Comparison of ENCODE assay signal across 8 cellular contexts in genomic region chr9:32572900-32573523, GRCh38. TPM values are rescaled to one million over a fixed set of nuclear protein-coding genes. Genes with fewer than 3 reads are reported as not detected.
DNase-seq lines count a peak whose midpoint lies in the region; ATAC-seq, FAIRE-seq and TF ChIP-seq lines count a peak whose summit lies in the region.

Gene NDUFB6, minus strand, starts transcription at chr9:32573159. Its CDS starts 99 bp downstream, at chr9:32573060.

- peaks cover 15% of the 10 kb centered on the region for H3K27me3 Mint-ChIP-seq in T-helper 17 cell

- peak; percentile 81 for FAIRE-seq in urothelium cell line (lab: Jason Lieb, UNC)

- ATAC-seq in HG02885 (IDR thresholded peaks at IDR 0.05; ENCODE audit: poor library complexity, unreplicated experiment) (peak; percentile 83), T-helper 17 cell (peak; percentile 85), psoas muscle (peak; percentile 97 to 99 (median 98))

- H3K9me3 ChIP-seq in T-helper 17 cell (ENCODE audit: control insufficient read depth, low read length, poor library complexity, severe bottlenecking) (no peaks in the 10 kb centered on the region), left ventricle myocardium inferior (replicated peaks) (no peaks in the 10 kb centered on the region), psoas muscle (no peaks in the 10 kb centered on the region)

- intact Hi-C loops in left ventricle myocardium inferior (cut with micrococcal nuclease) (no loop called here), psoas muscle (cut with DNase I) (loop anchor here (1.0 kb wide), 1 partner anchor 189 kb away; the partner anchor contains the start of gene ACO1 (in 2 of the 2))

- TF ChIP-seq CTCF in left ventricle myocardium inferior (IDR thresholded peaks at IDR 0.05; ENCODE audit: borderline replicate concordance), result no peak
- no peak for TF ChIP-seq CTCF in psoas muscle (IDR thresholded peaks at IDR 0.05)

- H3K27me3 ChIP-seq in left ventricle myocardium inferior (ENCODE audit: low read depth) (no peaks in the 10 kb centered on the region), psoas muscle (ENCODE audit: insufficient read depth in 3 of 3, low read length in 2 of 3) (no peaks in the 10 kb centered on the region)

- DNase-seq in NCI-H1694 treated with DMSO at 0.1 percent for 48 hours (lab: John Stamatoyannopoulos, UW), result peak; percentile 96
- DNase-seq in T-helper 17 cell, result peak; percentile 86 to 92 (median 89)
- peak; percentile 56 to 95 (median 85) for DNase-seq in amygdala (lab: John Stamatoyannopoulos, UW)
- DNase-seq in left ventricle myocardium inferior, result peak; percentile 95
- peak; percentile 93 to 96 for DNase-seq in psoas muscle
- DNase-seq in urothelium cell line (ENCODE audit: low spot score), result peak; percentile 95

- H3K36me3 ChIP-seq in left ventricle myocardium inferior, result peaks cover 3% of the 10 kb centered on the region
- peaks cover 2 to 12% of the 10 kb centered on the region in 2 donors for H3K36me3 ChIP-seq in psoas muscle (ENCODE audit: insufficient read depth in 1 of 2, low read depth in 1 of 2)

- H3K4me3 ChIP-seq in left ventricle myocardium inferior (peak within 1 kb of the TSS; percentile 80), psoas muscle (peak within 1 kb of the TSS; percentile 91)

- peak; percentile 78 for TF ChIP-seq POLR2A in GM15510 (IDR thresholded peaks at IDR 0.05; ENCODE audit: borderline replicate concordance, extremely low read depth, insufficient read length)

- peaks cover 39% of the 10 kb centered on the region for H3K4me1 ChIP-seq in left ventricle myocardium inferior
- peaks cover 19% of the 10 kb centered on the region for H3K4me1 ChIP-seq in psoas muscle

- peaks cover 21% of the 10 kb centered on the region for H3K4me1 Mint-ChIP-seq in T-helper 17 cell

- H3K36me3 Mint-ChIP-seq in T-helper 17 cell (ENCODE audit: low read depth), result peaks cover 7% of the 10 kb centered on the region

- H3K4me3 Mint-ChIP-seq in T-helper 17 cell, result peak within 1 kb of the TSS; percentile 100

- H3K27ac ChIP-seq in left ventricle myocardium inferior (replicated peaks) (peak within 1 kb of the TSS; percentile 93), psoas muscle (peak within 1 kb of the TSS; percentile 92)

- 0% methylated on average over 36 of the region's 36 CpGs for WGBS in psoas muscle, 3 donors

- H3K27ac Mint-ChIP-seq in T-helper 17 cell, result peak within 1 kb of the TSS; percentile 97

RNA-seq across cellular contexts. Expression of gene NDUFB6, which starts in this region (rescaled TPM):
- total RNA-seq in T-helper 17 cell, result 10 to 100 TPM; 11.1 to 14.2 TPM
- 174 TPM for total RNA-seq in left ventricle myocardium inferior
- total RNA-seq in psoas muscle, result 10 to 100 TPM; 59.6 to 75.4 (median 64.3) TPM
- 10 to 100 TPM; 81.3 to 90.8 (median 88.5) TPM for polyA plus RNA-seq in psoas muscle

Comparison
In these comparisons a context has a peak if more than half of its experiments do, and no peak if none do; other contexts are left out.
1. Peak in every context shown above with its lines: DNase-seq, ATAC-seq, H3K4me3 ChIP-seq and H3K27ac ChIP-seq.